1 cellular context compared by ENCODE assay signal in the genomic region with DNA sequence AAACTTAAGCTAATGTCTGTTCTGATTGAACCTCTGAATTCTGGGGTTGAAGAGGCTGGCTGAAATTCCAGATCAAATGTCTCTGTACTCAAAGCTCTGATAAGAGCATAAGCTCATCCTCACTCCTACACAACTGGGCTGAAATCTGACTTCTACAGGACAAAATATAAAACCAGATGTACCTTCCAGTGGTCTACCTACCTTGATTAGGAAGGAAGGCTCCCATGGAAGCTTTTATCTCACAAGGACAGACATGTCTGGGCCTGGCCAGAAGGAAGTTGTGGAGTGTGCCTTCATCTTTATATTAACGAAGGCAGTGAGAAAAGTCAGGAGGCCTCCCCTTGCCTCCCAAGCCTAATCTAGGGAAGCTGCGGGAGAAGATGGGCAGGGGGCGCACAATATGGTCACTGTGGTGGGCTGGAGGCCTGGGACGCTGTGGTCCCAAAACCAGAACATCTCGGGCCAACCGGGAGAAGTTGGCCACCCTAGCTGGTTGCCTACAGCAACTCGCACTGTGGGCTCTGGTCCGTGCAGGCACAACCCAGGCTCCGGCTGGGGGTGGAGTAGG.
TF ChIP-seq lines count a peak whose summit lies in the region.

No MANE protein-coding gene starts in this region.

TF ChIP-seq in HepG2, 621 proteins besides CTCF, POLR2A, EP300 and RAD21 (continued from another document and continues in another):
- TF ChIP-seq, protein P1, sequence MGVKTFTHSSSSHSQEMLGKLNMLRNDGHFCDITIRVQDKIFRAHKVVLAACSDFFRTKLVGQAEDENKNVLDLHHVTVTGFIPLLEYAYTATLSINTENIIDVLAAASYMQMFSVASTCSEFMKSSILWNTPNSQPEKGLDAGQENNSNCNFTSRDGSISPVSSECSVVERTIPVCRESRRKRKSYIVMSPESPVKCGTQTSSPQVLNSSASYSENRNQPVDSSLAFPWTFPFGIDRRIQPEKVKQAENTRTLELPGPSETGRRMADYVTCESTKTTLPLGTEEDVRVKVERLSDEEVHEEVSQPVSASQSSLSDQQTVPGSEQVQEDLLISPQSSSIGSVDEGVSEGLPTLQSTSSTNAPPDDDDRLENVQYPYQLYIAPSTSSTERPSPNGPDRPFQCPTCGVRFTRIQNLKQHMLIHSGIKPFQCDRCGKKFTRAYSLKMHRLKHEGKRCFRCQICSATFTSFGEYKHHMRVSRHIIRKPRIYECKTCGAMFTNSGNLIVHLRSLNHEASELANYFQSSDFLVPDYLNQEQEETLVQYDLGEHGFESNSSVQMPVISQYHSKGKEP (CRISPR knock-in tag; IDR thresholded peaks at IDR 0.05): 0 out of 2 replicates have a peak, but pooled peaks have one; percentile 18
- TF ChIP-seq RXRB (CRISPR knock-in tag; IDR thresholded peaks at IDR 0.05; ENCODE audit: borderline replicate concordance): no peak
- no peak for TF ChIP-seq USF2 (IDR thresholded peaks at IDR 0.05; ENCODE audit: low read depth, low read length)
- 0 out of 2 replicates have a peak, but pooled peaks have one; percentile 7 for TF ChIP-seq USF2 (CRISPR knock-in tag; IDR thresholded peaks at IDR 0.05; ENCODE audit: borderline replicate concordance)
- no peak for TF ChIP-seq ATF7 (IDR thresholded peaks at IDR 0.05)
- no peak for TF ChIP-seq ATF7 (CRISPR knock-in tag; IDR thresholded peaks at IDR 0.05)
- TF ChIP-seq, protein P2, sequence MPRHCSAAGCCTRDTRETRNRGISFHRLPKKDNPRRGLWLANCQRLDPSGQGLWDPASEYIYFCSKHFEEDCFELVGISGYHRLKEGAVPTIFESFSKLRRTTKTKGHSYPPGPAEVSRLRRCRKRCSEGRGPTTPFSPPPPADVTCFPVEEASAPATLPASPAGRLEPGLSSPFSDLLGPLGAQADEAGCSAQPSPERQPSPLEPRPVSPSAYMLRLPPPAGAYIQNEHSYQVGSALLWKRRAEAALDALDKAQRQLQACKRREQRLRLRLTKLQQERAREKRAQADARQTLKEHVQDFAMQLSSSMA (CRISPR knock-in tag; IDR thresholded peaks at IDR 0.05): no peak
- TF ChIP-seq ERF (CRISPR knock-in tag; IDR thresholded peaks at IDR 0.05): no peak
- TF ChIP-seq ZNF576 (CRISPR knock-in tag; IDR thresholded peaks at IDR 0.05): 0 out of 2 replicates have a peak, but pooled peaks have one; percentile 8
- TF ChIP-seq ZEB1 (IDR thresholded peaks at IDR 0.05; ENCODE audit: insufficient replicate concordance, low read depth): peak; percentile 56
- no peak for TF ChIP-seq SP1 (IDR thresholded peaks at IDR 0.05)
- TF ChIP-seq SP1 (CRISPR knock-in tag; IDR thresholded peaks at IDR 0.05): no peak
- TF ChIP-seq MBD4 (IDR thresholded peaks at IDR 0.05; ENCODE audit: borderline replicate concordance, low read length): no peak
- no peak for TF ChIP-seq NFAT5 (CRISPR knock-in tag; IDR thresholded peaks at IDR 0.05)
- TF ChIP-seq NPAS2 (CRISPR knock-in tag; IDR thresholded peaks at IDR 0.05; ENCODE audit: borderline replicate concordance): no peak
- TF ChIP-seq TMF1 (CRISPR knock-in tag; IDR thresholded peaks at IDR 0.05; ENCODE audit: low read depth): no peak
- TF ChIP-seq THYN1 (CRISPR knock-in tag; IDR thresholded peaks at IDR 0.05; ENCODE audit: borderline replicate concordance, low read depth): no peak
- TF ChIP-seq THAP8 (CRISPR knock-in tag; IDR thresholded peaks at IDR 0.05; ENCODE audit: borderline replicate concordance): 0 out of 2 replicates have a peak, but pooled peaks have one; percentile 50
- TF ChIP-seq KDM3A (CRISPR knock-in tag; IDR thresholded peaks at IDR 0.05; ENCODE audit: low read depth): 0 out of 2 replicates have a peak, but pooled peaks have one; percentile 11
- TF ChIP-seq ZFYVE20 (CRISPR knock-in tag; IDR thresholded peaks at IDR 0.05; ENCODE audit: borderline replicate concordance, low read depth): no peak
- TF ChIP-seq ZSCAN22 (CRISPR knock-in tag; IDR thresholded peaks at IDR 0.05): no peak
- TF ChIP-seq SPEN (CRISPR knock-in tag; IDR thresholded peaks at IDR 0.05; ENCODE audit: low read depth): no peak
- TF ChIP-seq MEIS2 (CRISPR knock-in tag; IDR thresholded peaks at IDR 0.05): no peak
- peak; percentile 64; the same call in 1 of the 2 replicates for TF ChIP-seq ZNF17 (CRISPR knock-in tag; IDR thresholded peaks at IDR 0.05)
- TF ChIP-seq SRY (CRISPR knock-in tag; IDR thresholded peaks at IDR 0.05): no peak
- no peak for TF ChIP-seq ZNF574 (CRISPR knock-in tag; IDR thresholded peaks at IDR 0.05)
- no peak for TF ChIP-seq GATAD1 (CRISPR knock-in tag; IDR thresholded peaks at IDR 0.05)
- TF ChIP-seq ZBTB3 (CRISPR knock-in tag; IDR thresholded peaks at IDR 0.05; ENCODE audit: borderline replicate concordance, low read depth): no peak
- TF ChIP-seq, protein P3, sequence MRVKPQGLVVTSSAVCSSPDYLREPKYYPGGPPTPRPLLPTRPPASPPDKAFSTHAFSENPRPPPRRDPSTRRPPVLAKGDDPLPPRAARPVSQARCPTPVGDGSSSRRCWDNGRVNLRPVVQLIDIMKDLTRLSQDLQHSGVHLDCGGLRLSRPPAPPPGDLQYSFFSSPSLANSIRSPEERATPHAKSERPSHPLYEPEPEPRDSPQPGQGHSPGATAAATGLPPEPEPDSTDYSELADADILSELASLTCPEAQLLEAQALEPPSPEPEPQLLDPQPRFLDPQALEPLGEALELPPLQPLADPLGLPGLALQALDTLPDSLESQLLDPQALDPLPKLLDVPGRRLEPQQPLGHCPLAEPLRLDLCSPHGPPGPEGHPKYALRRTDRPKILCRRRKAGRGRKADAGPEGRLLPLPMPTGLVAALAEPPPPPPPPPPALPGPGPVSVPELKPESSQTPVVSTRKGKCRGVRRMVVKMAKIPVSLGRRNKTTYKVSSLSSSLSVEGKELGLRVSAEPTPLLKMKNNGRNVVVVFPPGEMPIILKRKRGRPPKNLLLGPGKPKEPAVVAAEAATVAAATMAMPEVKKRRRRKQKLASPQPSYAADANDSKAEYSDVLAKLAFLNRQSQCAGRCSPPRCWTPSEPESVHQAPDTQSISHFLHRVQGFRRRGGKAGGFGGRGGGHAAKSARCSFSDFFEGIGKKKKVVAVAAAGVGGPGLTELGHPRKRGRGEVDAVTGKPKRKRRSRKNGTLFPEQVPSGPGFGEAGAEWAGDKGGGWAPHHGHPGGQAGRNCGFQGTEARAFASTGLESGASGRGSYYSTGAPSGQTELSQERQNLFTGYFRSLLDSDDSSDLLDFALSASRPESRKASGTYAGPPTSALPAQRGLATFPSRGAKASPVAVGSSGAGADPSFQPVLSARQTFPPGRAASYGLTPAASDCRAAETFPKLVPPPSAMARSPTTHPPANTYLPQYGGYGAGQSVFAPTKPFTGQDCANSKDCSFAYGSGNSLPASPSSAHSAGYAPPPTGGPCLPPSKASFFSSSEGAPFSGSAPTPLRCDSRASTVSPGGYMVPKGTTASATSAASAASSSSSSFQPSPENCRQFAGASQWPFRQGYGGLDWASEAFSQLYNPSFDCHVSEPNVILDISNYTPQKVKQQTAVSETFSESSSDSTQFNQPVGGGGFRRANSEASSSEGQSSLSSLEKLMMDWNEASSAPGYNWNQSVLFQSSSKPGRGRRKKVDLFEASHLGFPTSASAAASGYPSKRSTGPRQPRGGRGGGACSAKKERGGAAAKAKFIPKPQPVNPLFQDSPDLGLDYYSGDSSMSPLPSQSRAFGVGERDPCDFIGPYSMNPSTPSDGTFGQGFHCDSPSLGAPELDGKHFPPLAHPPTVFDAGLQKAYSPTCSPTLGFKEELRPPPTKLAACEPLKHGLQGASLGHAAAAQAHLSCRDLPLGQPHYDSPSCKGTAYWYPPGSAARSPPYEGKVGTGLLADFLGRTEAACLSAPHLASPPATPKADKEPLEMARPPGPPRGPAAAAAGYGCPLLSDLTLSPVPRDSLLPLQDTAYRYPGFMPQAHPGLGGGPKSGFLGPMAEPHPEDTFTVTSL (CRISPR knock-in tag; IDR thresholded peaks at IDR 0.05; ENCODE audit: borderline replicate concordance): peak; percentile 58; the same call in 1 of the 2 replicates
- TF ChIP-seq ZNF572 (CRISPR knock-in tag; IDR thresholded peaks at IDR 0.05): peak; percentile 85; the same call in 1 of the 2 replicates
- TF ChIP-seq, protein P4, sequence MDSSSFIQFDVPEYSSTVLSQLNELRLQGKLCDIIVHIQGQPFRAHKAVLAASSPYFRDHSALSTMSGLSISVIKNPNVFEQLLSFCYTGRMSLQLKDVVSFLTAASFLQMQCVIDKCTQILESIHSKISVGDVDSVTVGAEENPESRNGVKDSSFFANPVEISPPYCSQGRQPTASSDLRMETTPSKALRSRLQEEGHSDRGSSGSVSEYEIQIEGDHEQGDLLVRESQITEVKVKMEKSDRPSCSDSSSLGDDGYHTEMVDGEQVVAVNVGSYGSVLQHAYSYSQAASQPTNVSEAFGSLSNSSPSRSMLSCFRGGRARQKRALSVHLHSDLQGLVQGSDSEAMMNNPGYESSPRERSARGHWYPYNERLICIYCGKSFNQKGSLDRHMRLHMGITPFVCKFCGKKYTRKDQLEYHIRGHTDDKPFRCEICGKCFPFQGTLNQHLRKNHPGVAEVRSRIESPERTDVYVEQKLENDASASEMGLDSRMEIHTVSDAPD (CRISPR knock-in tag; IDR thresholded peaks at IDR 0.05): no peak
- TF ChIP-seq SNAPC2 (CRISPR knock-in tag; IDR thresholded peaks at IDR 0.05): no peak
- 0 out of 2 replicates have a peak, but pooled peaks have one; percentile 56 for TF ChIP-seq ZNF326 (CRISPR knock-in tag; IDR thresholded peaks at IDR 0.05; ENCODE audit: borderline replicate concordance)
- TF ChIP-seq FOXP1 (IDR thresholded peaks at IDR 0.05): no peak
- no peak for TF ChIP-seq FOXP1 (CRISPR knock-in tag; IDR thresholded peaks at IDR 0.05)
- TF ChIP-seq ZNF724P (CRISPR knock-in tag; IDR thresholded peaks at IDR 0.05; ENCODE audit: borderline replicate concordance): no peak
- TF ChIP-seq EZH2 (conservative IDR thresholded peaks at IDR 0.05; ENCODE audit: low read depth, low read length): no peak
